ENCODE assay signal across 11 cellular contexts in genomic region chr21:29182674-29183073, GRCh38. TPM values are rescaled to one million over a fixed set of nuclear protein-coding genes. Genes with fewer than 3 reads are reported as not detected.
A peak's percentile ranks its signal among the peaks of the same experiment; 100 is the strongest.
DNase-seq lines count a peak whose midpoint lies in the region; ATAC-seq and TF ChIP-seq lines count a peak whose summit lies in the region.
"Had no signal": no experiment of that assay in that cellular context is flagged by ENCODE, and none has a peak within 500 bp of the region (broad histone marks: within the 10 kb centered on the region; RNA-seq: fewer than 3 reads in every experiment).

No MANE protein-coding gene starts in this region.

- H3K27ac ChIP-seq in body of pancreas, result peak overlapping the region; percentile 72 to 83 (median 77)
- peak overlapping the region; percentile 96 for H3K27ac ChIP-seq in mesodermal cell (ENCODE audit: low read depth, low read length, severe bottlenecking)
- peak overlapping the region; percentile 74 to 84 (median 84) for H3K27ac ChIP-seq in transverse colon

- no peaks in the 10 kb centered on the region for H3K27me3 Mint-ChIP-seq in activated T-cell treated with anti-CD3 and anti-CD28 coated beads, Interleukin-2, amount 50 U/mL, for 72 hours (ENCODE audit: low read depth)
- H3K27me3 Mint-ChIP-seq: activated naive CD4-positive, alpha-beta T cell treated with anti-CD3 and anti-CD28 coated beads, Interleukin-2, amount 10 ng/mL, durations not matched to agents 7 days and 5 days; IgD-negative memory B cell had no signal

- H3K36me3 ChIP-seq in body of pancreas (replicated peaks in 1 of 2; ENCODE audit: insufficient read depth in 1 of 2, low read depth in 2 of 2) (no peaks in the 10 kb centered on the region), mesodermal cell (ENCODE audit: control insufficient read depth, insufficient read depth, low read length) (no peaks in the 10 kb centered on the region), transverse colon (no peaks in the 10 kb centered on the region)

- peaks cover 28% of the 10 kb centered on the region for H3K4me1 Mint-ChIP-seq in activated T-cell treated with anti-CD3 and anti-CD28 coated beads, Interleukin-2, amount 50 U/mL, for 72 hours (ENCODE audit: low read depth)

- in situ Hi-C loops in transverse colon (cut with MboI; ENCODE audit: low pct_ligation_motif_present in 1 of 4, low pct_unique_long_range_greater_than_20kb in 1 of 4, low sequenced_read_pairs in 3 of 4), result no loop called here

- TF ChIP-seq CTCF in body of pancreas (IDR thresholded peaks at IDR 0.05) (no peak), transverse colon (IDR thresholded peaks at IDR 0.05) (no peak)

- ATAC-seq in activated T-cell treated with anti-CD3 and anti-CD28 coated beads, Interleukin-2, amount 50 U/mL, for 72 hours (replicated peaks in 1 of 2), result no peak
- ATAC-seq in body of pancreas (peak; percentile 17), HG03139 (IDR thresholded peaks at IDR 0.05; ENCODE audit: unreplicated experiment) (no peak)

- H3K27ac Mint-ChIP-seq in activated T-cell treated with anti-CD3 and anti-CD28 coated beads, Interleukin-2, amount 50 U/mL, for 72 hours, result peak overlapping the region; percentile 99

- intact Hi-C loops in body of pancreas (cut with DNase I), result no loop called here
- intact Hi-C loops in transverse colon (cut with DNase I; ENCODE audit: low total_unique reads), result no loop called here

- H3K4me1 ChIP-seq in body of pancreas (peaks cover 39% of the 10 kb centered on the region), mesodermal cell (ENCODE audit: control insufficient read depth, insufficient read depth, low read length, poor library complexity, severe bottlenecking) (peaks cover 31% of the 10 kb centered on the region), transverse colon (peaks cover 5 to 47% (median 23%) of the 10 kb centered on the region in 4 donors)

- H3K27me3 ChIP-seq in body of pancreas (no peaks in the 10 kb centered on the region), transverse colon (no peaks in the 10 kb centered on the region)

- WGBS in body of pancreas, 2 donors, result 23 to 40% methylated on average over 4 of the region's 4 CpGs
- 100% methylated on average over 1 of the region's 4 CpGs; no CpG with 5 or more reads in 1 of the 2 experiments for WGBS in mesodermal cell (ENCODE audit: insufficient coverage in 2 of 2), 2 experiments
- 30% methylated on average over 4 of the region's 4 CpGs for WGBS in transverse colon (ENCODE audit: low coverage in 1 of 2), 2 donors

- H3K4me3 Mint-ChIP-seq in activated T-cell treated with anti-CD3 and anti-CD28 coated beads, Interleukin-2, amount 50 U/mL, for 72 hours, result peak overlapping the region in 1 of 2 donors; percentile 89
- H3K4me3 Mint-ChIP-seq: activated naive CD4-positive, alpha-beta T cell treated with anti-CD3 and anti-CD28 coated beads, Interleukin-2, amount 10 ng/mL, durations not matched to agents 7 days and 5 days had no signal

- TF ChIP-seq EP300 in transverse colon (IDR thresholded peaks at IDR 0.05; ENCODE audit: low read depth), result no peak

- H3K9me3 ChIP-seq in body of pancreas (no peaks in the 10 kb centered on the region), mesodermal cell (ENCODE audit: control insufficient read depth, low read length) (no peaks in the 10 kb centered on the region), transverse colon (no peaks in the 10 kb centered on the region)

- no peak for TF ChIP-seq POLR2A in body of pancreas (IDR thresholded peaks at IDR 0.05)
- TF ChIP-seq POLR2A in transverse colon (IDR thresholded peaks at IDR 0.05), result no peak

- H3K9me3 Mint-ChIP-seq in activated T-cell treated with anti-CD3 and anti-CD28 coated beads, Interleukin-2, amount 50 U/mL, for 72 hours, result peaks cover 0 to 2% of the 10 kb centered on the region in 2 donors
- H3K9me3 Mint-ChIP-seq: activated naive CD4-positive, alpha-beta T cell treated with anti-CD3 and anti-CD28 coated beads, Interleukin-2, amount 10 ng/mL, durations not matched to agents 7 days and 5 days; IgD-negative memory B cell had no signal

- H3K4me3 ChIP-seq in body of pancreas (no peak overlapping the region), mesodermal cell (ENCODE audit: extremely low read depth, insufficient read depth, low read length, poor library complexity, severe bottlenecking) (no peak overlapping the region), transverse colon (peak overlapping the region in 1 of 4 donors; percentile 16)

- H3K36me3 Mint-ChIP-seq in activated T-cell treated with anti-CD3 and anti-CD28 coated beads, Interleukin-2, amount 50 U/mL, for 72 hours (ENCODE audit: insufficient read depth in 2 of 2), result peaks cover 0 to 1% of the 10 kb centered on the region in 2 donors
- H3K36me3 Mint-ChIP-seq: activated naive CD4-positive, alpha-beta T cell treated with anti-CD3 and anti-CD28 coated beads, Interleukin-2, amount 10 ng/mL, durations not matched to agents 7 days and 5 days had no signal

- DNase-seq in activated T-cell treated with anti-CD3 and anti-CD28 coated beads, Interleukin-2, amount 50 U/mL, for 72 hours, result no peak
- DNase-seq in activated T-cell treated with anti-CD3 and anti-CD28 coated beads, Interleukin-2, amount 50 U/mL, for 48 hours, result no peak
- DNase-seq in body of pancreas (no peak), transverse colon (no peak), SKM-1 (lab: John Stamatoyannopoulos, UW; ENCODE audit: unreplicated experiment) (no peak), inferior parietal cortex (ENCODE audit: extremely low spot score) (no peak)
- DNase-seq: activated naive CD4-positive, alpha-beta T cell treated with anti-CD3 and anti-CD28 coated beads, Interleukin-2, amount 10 ng/mL, durations not matched to agents 7 days and 5 days; AML-193 had no signal

RNA-seq across cellular contexts. Expression of gene MAP3K7CL, which starts 52.2 kb away (rescaled TPM):
- 10 to 100 TPM in 1 of 2 donors, 1 to 10 TPM in 1; 9.6 to 10.3 TPM for total RNA-seq in activated T-cell treated with anti-CD3 and anti-CD28 coated beads, Interleukin-2, amount 50 U/mL, for 72 hours
- total RNA-seq in body of pancreas, result 10 to 100 TPM in 1 of 2 donors, 1 to 10 TPM in 1; 5.2 to 12.5 TPM
- 3.2 TPM for polyA plus RNA-seq in mesodermal cell (2013, experiment 1 of 2)
- polyA plus RNA-seq in mesodermal cell (2013, experiment 2 of 2), result 2.4 TPM
- 1 to 10 TPM in 3 of 4 donors, not detected in 1; 4.0 to 9.8 (median 9.3) TPM for total RNA-seq in transverse colon
